19 cellular contexts compared by ENCODE assay signal in genomic region chr2:229090231-229090630, GRCh38.
DNase-seq lines count a peak whose midpoint lies in the region; ATAC-seq and TF ChIP-seq lines count a peak whose summit lies in the region.
"Had no signal": no experiment of that assay in that cellular context is flagged by ENCODE, and none has a peak within 500 bp of the region (broad histone marks: within the 10 kb centered on the region; RNA-seq: fewer than 3 reads in every experiment).

No MANE protein-coding gene starts in this region.

- dilution Hi-C loops in IMR-90 (cut with HindIII; ENCODE audit: low sequenced_read_pairs, unreplicated experiment), result no loop called here

- H3K36me3 ChIP-seq in IMR-90 (ENCODE audit: control insufficient read depth, insufficient read depth, low read length), result no peaks in the 10 kb centered on the region
- no peaks in the 10 kb centered on the region for H3K36me3 ChIP-seq in mesendoderm (ENCODE audit: control insufficient read depth, insufficient read depth, low read length)
- H3K36me3 ChIP-seq in osteoblast (ENCODE audit: insufficient read depth, low read length), result no peaks in the 10 kb centered on the region
- H3K36me3 ChIP-seq: lower lobe of right lung, vagina had no signal

- TF ChIP-seq CTCF in IMR-90 (conservative IDR thresholded peaks at IDR 0.05; ENCODE audit: low read depth, low read length) (no peak), osteoblast (IDR thresholded peaks at IDR 0.05; ENCODE audit: extremely low read depth, low read depth, low read length) (no peak)

- H2AFZ ChIP-seq in IMR-90 (replicated peaks; ENCODE audit: low read length, poor library complexity) (no peak overlapping the region), osteoblast (ENCODE audit: low read length) (no peak overlapping the region)

- H3K14ac ChIP-seq in IMR-90 (replicated peaks; ENCODE audit: low read depth, low read length), result no peak overlapping the region

- H2AK9ac ChIP-seq in IMR-90 (replicated peaks; ENCODE audit: low read depth, low read length, poor library complexity), result no peak overlapping the region

- no peak for TF ChIP-seq RAD21 in IMR-90 (IDR thresholded peaks at IDR 0.05; ENCODE audit: low read length)

- H3K23ac ChIP-seq in IMR-90 (ENCODE audit: low read depth, low read length) (no peak overlapping the region), mesendoderm (ENCODE audit: low read length) (no peak overlapping the region)

- no peak overlapping the region for H2AK5ac ChIP-seq in IMR-90 (ENCODE audit: low read depth, low read length)
- no peak overlapping the region for H2AK5ac ChIP-seq in mesendoderm (ENCODE audit: low read length)

- no peak for ATAC-seq in IMR-90 (ENCODE audit: low read depth)
- ATAC-seq: activated CD4-positive, alpha-beta T cell treated with anti-CD3 and anti-CD28 coated beads for 36 hours; body of pancreas; lower lobe of right lung; naive thymus-derived CD8-positive, alpha-beta T cell; stimulated activated naive CD8-positive, alpha-beta T cell treated with anti-CD3 and anti-CD28 coated beads, Interleukin-15, amount 100 ng/mL, for 72 hours had no signal

- no peak overlapping the region for H2BK20ac ChIP-seq in IMR-90 (ENCODE audit: low read depth, low read length)

- H3K79me1 ChIP-seq in IMR-90 (ENCODE audit: low read depth in 1 of 2, low read length in 2 of 2), result no peaks in the 10 kb centered on the region
- H3K79me1 ChIP-seq in mesendoderm (ENCODE audit: low read length), result no peaks in the 10 kb centered on the region

- H3K27me3 ChIP-seq in IMR-90 (ENCODE audit: control insufficient read depth, insufficient read depth, low read length) (no peaks in the 10 kb centered on the region), mesendoderm (ENCODE audit: insufficient read depth, low read length, poor library complexity) (no peaks in the 10 kb centered on the region), osteoblast (ENCODE audit: insufficient read depth, low read length) (no peaks in the 10 kb centered on the region)
- H3K27me3 ChIP-seq: body of pancreas, vagina had no signal

- H3K9me3 ChIP-seq in IMR-90 (ENCODE audit: control insufficient read depth, insufficient read depth, low read length) (no peaks in the 10 kb centered on the region; the same call in 1 of the 2 replicates), osteoblast (ENCODE audit: low read depth, low read length) (no peaks in the 10 kb centered on the region)
- H3K9me3 ChIP-seq: body of pancreas, lower lobe of right lung, vagina had no signal

- no peak overlapping the region for H3K9ac ChIP-seq in IMR-90 (ENCODE audit: low read depth, low read length)
- no peak overlapping the region for H3K9ac ChIP-seq in mesendoderm (ENCODE audit: low read length)

- H2BK120ac ChIP-seq in IMR-90 (ENCODE audit: low read depth, low read length) (no peak overlapping the region), mesendoderm (ENCODE audit: low read depth, low read length) (no peak overlapping the region)

- in situ Hi-C loops in IMR-90 (cut with MboI; ENCODE audit: low sequenced_read_pairs), result no loop called here

- 40% methylated on average over 1 of the region's 2 CpGs; no CpG with 5 or more reads in 1 of the 2 experiments for WGBS in IMR-90 (ENCODE audit: extremely low coverage in 2 of 2, insufficient read length in 1 of 2), 2 experiments
- no CpG with 5 or more reads among the region's 2 CpGs for WGBS in mesendoderm (ENCODE audit: extremely low coverage, insufficient coverage, low lambda C conversion rate)

- H4K5ac ChIP-seq in IMR-90 (ENCODE audit: low read depth, low read length), result no peak overlapping the region
- no peak overlapping the region for H4K5ac ChIP-seq in mesendoderm (ENCODE audit: low read length)

- intact Hi-C loops in IMR-90 (cut with micrococcal nuclease), result no loop called here

- H2BK5ac ChIP-seq in IMR-90 (ENCODE audit: low read depth, low read length, poor library complexity, severe bottlenecking) (no peak overlapping the region), mesendoderm (ENCODE audit: low read length) (no peak overlapping the region)

- no peaks in the 10 kb centered on the region for H4K20me1 ChIP-seq in IMR-90 (ENCODE audit: insufficient read depth, low read length)
- H4K20me1 ChIP-seq in osteoblast (ENCODE audit: insufficient read depth, low read length), result no peaks in the 10 kb centered on the region

- H3K56ac ChIP-seq in IMR-90 (ENCODE audit: extremely low read depth, insufficient read depth, low read length) (no peak overlapping the region), mesendoderm (ENCODE audit: low read length) (no peak overlapping the region)

- no peaks in the 10 kb centered on the region for H3K79me2 ChIP-seq in mesendoderm (ENCODE audit: control insufficient read depth, insufficient read depth, low read length)
- no peaks in the 10 kb centered on the region for H3K79me2 ChIP-seq in osteoblast (ENCODE audit: insufficient read depth, low read length)

- no peak overlapping the region for H4K8ac ChIP-seq in IMR-90 (ENCODE audit: low read depth in 2 of 2, low read length in 2 of 2)
- H4K8ac ChIP-seq in mesendoderm (ENCODE audit: low read depth, low read length), result no peak overlapping the region

- no peak overlapping the region for H4K91ac ChIP-seq in IMR-90 (ENCODE audit: insufficient read depth, low read depth, low read length)

- H3K4ac ChIP-seq in IMR-90 (ENCODE audit: low read depth, low read length) (no peak overlapping the region), mesendoderm (ENCODE audit: low read depth, low read length) (no peak overlapping the region)

- no peak for TF ChIP-seq POLR2A in IMR-90 (IDR thresholded peaks at IDR 0.05; ENCODE audit: low read depth, low read length)

- H3K4me1 ChIP-seq in IMR-90 (ENCODE audit: control insufficient read depth, insufficient read depth, low read length), result no peaks in the 10 kb centered on the region
- H3K4me1 ChIP-seq in mesendoderm (ENCODE audit: control insufficient read depth, low read depth, low read length), result no peaks in the 10 kb centered on the region
- no peaks in the 10 kb centered on the region for H3K4me1 ChIP-seq in osteoblast (ENCODE audit: insufficient read depth, low read length)
- H3K4me1 ChIP-seq: body of pancreas had no signal

- no peak overlapping the region for H3K4me2 ChIP-seq in IMR-90 (ENCODE audit: low read depth, low read length)
- no peak overlapping the region for H3K4me2 ChIP-seq in mesendoderm (ENCODE audit: low read length)
- no peak overlapping the region for H3K4me2 ChIP-seq in osteoblast (ENCODE audit: insufficient read depth, low read length)

- no peak overlapping the region for H3K4me3 ChIP-seq in IMR-90 (ENCODE audit: insufficient read depth, low read depth, low read length)
- no peak overlapping the region for H3K4me3 ChIP-seq in mesendoderm (ENCODE audit: low read length)
- H3K4me3 ChIP-seq in osteoblast (ENCODE audit: insufficient read depth, low read length), result no peak overlapping the region
- H3K4me3 ChIP-seq: body of pancreas, lower lobe of right lung, vagina had no signal

- POLR2A ChIA-PET in IMR-90 (lab: Charles Lee; ENCODE audit: unreplicated experiment), result no interaction called here

- BruUV-seq in IMR-90 (replicated peaks; lab: Mats Ljungman, UMichigan), result no TSS peak

- H3K18ac ChIP-seq in IMR-90 (ENCODE audit: low read depth, low read length) (no peak overlapping the region), mesendoderm (ENCODE audit: low read length) (no peak overlapping the region)

- CTCF ChIA-PET in IMR-90 (lab: Yijun Ruan, JAX), result no interaction called here

- H3K9me1 ChIP-seq in IMR-90 (ENCODE audit: insufficient read depth, low read length), result no peaks in the 10 kb centered on the region

- H3K27ac ChIP-seq in IMR-90 (ENCODE audit: insufficient read depth, low read length), result no peak overlapping the region
- H3K27ac ChIP-seq in mesendoderm (ENCODE audit: low read depth, low read length), result no peak overlapping the region
- no peak overlapping the region for H3K27ac ChIP-seq in osteoblast (ENCODE audit: low read depth, low read length)
- H3K27ac ChIP-seq: body of pancreas, lower lobe of right lung, vagina had no signal

- H2BK15ac ChIP-seq in IMR-90 (ENCODE audit: low read depth, low read length), result no peak overlapping the region
- no peak overlapping the region for H2BK15ac ChIP-seq in mesendoderm (replicated peaks; ENCODE audit: low read depth)

- peak; percentile 14 for DNase-seq in DMS53 treated with DMSO at 0.1 percent for 48 hours (lab: John Stamatoyannopoulos, UW; ENCODE audit: unreplicated experiment)
- peak; percentile 2 for DNase-seq in IMR-90
- DNase-seq in amniotic epithelial cell (ENCODE audit: low read depth), result peak; percentile 25
- DNase-seq in mesendoderm, result peak; percentile 37
- DNase-seq in COLO829 (ENCODE audit: low spot score), result no peak
- no peak for DNase-seq in osteoblast (ENCODE audit: insufficient read length, low spot score, missing footprints)
- DNase-seq in NCI-H1092 (lab: John Stamatoyannopoulos, UW), result no peak
- DNase-seq in 8988T, result no peak
- DNase-seq: activated CD4-positive, alpha-beta T cell treated with anti-CD3 and anti-CD28 coated beads for 36 hours; activated naive CD4-positive, alpha-beta T cell treated with anti-CD3 and anti-CD28 coated beads for 36 hours; AML-193; body of pancreas; DMS 273 treated with DMSO at 0.1 percent for 48 hours; lower lobe of right lung; naive thymus-derived CD8-positive, alpha-beta T cell; SHP77; stimulated activated naive CD8-positive, alpha-beta T cell treated with anti-CD3 and anti-CD28 coated beads, Interleukin-15, amount 100 ng/mL, for 72 hours; T-helper 9 cell had no signal

TF ChIP-seq in IMR-90, 13 proteins besides CTCF, POLR2A, EP300 and RAD21 (continues in another document):
- TF ChIP-seq SMC3 (IDR thresholded peaks at IDR 0.05; ENCODE audit: low read depth, low read length) (no peak), CEBPB (IDR thresholded peaks at IDR 0.05; ENCODE audit: low read depth, low read length) (no peak), FOS (IDR thresholded peaks at IDR 0.05; ENCODE audit: low read depth, low read length) (no peak), USF2 (IDR thresholded peaks at IDR 0.05; ENCODE audit: low read depth, low read length) (no peak)
- TF ChIP-seq, protein P1, sequence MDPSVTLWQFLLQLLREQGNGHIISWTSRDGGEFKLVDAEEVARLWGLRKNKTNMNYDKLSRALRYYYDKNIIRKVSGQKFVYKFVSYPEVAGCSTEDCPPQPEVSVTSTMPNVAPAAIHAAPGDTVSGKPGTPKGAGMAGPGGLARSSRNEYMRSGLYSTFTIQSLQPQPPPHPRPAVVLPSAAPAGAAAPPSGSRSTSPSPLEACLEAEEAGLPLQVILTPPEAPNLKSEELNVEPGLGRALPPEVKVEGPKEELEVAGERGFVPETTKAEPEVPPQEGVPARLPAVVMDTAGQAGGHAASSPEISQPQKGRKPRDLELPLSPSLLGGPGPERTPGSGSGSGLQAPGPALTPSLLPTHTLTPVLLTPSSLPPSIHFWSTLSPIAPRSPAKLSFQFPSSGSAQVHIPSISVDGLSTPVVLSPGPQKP (IDR thresholded peaks at IDR 0.05; ENCODE audit: borderline replicate concordance, low read depth, low read length), result no peak

Comparison
In these comparisons a context has a peak if more than half of its experiments do, and no peak if none do; other contexts are left out.
1. DNase-seq: peak in DMS53 treated with DMSO at 0.1 percent for 48 hours (single experiment), IMR-90 (single experiment), amniotic epithelial cell (single experiment) and mesendoderm (single experiment); none in COLO829 (single experiment), osteoblast (single experiment), NCI-H1092 (single experiment) and 8988T (single experiment).